ENCODE assay signal across 19 cellular contexts in genomic region chrX:55389376-55389775, GRCh38.
"Had no signal": no experiment of that assay in that cellular context is flagged by ENCODE, and none has a peak within 500 bp of the region (broad histone marks: within the 10 kb centered on the region; RNA-seq: fewer than 3 reads in every experiment).

No MANE protein-coding gene starts in this region.

- DNase-seq: stimulated activated CD4-positive, alpha-beta T cell treated with anti-CD3 and anti-CD28 coated beads, Interleukin-2, amount 100 ng/mL, for 48 hours; stimulated activated CD4-positive, alpha-beta T cell treated with anti-CD3 and anti-CD28 coated beads, Interleukin-4, amount 100 ng/mL, for 1 hour; stimulated activated CD4-positive, alpha-beta T cell treated with anti-CD3 and anti-CD28 coated beads, Interleukin-4, amount 100 ng/mL, for 24 hours; stimulated activated CD4-positive, alpha-beta T cell treated with anti-CD3 and anti-CD28 coated beads, Interleukin-4, amount 100 ng/mL, for 4 hours; stimulated activated CD8-positive, alpha-beta memory T cell treated with anti-CD3 and anti-CD28 coated beads, Interleukin-4, amount 100 ng/mL, for 48 hours; stimulated activated naive B cell treated with anti-CD40 and anti-IgM and Interleukin-4, amounts not matched to agents 10 μg/mL and 1 μg/mL and 100 μg/mL, for 72 hours; stimulated activated naive CD4-positive, alpha-beta T cell; stimulated activated naive CD4-positive, alpha-beta T cell treated with Interleukin-2 at 50 U/mL for 16 hours; stimulated activated naive CD8-positive, alpha-beta T cell treated with anti-CD3 and anti-CD28 coated beads, Interleukin-15, amount 100 ng/mL, for 72 hours; stimulated activated naive CD8-positive, alpha-beta T cell treated with anti-CD3 and anti-CD28 coated beads, Interleukin-15, Interleukin-2, amounts not matched to agents 100 U/mL and 50 U/mL, for 24 hours; stomach; substantia nigra; testis; thyroid gland; tibial artery; transverse colon; upper lobe of left lung; upper lobe of right lung; uterus had no signal
